14 cellular contexts compared by ENCODE assay signal in genomic region chr3:187979543-187979942, GRCh38.
A peak's percentile ranks its signal among the peaks of the same experiment; 100 is the strongest.
DNase-seq lines count a peak whose midpoint lies in the region; ATAC-seq and TF ChIP-seq lines count a peak whose summit lies in the region.
"Had no signal": no experiment of that assay in that cellular context is flagged by ENCODE, and none has a peak within 500 bp of the region (broad histone marks: within the 10 kb centered on the region; RNA-seq: fewer than 3 reads in every experiment).

No MANE protein-coding gene starts in this region.

- ATAC-seq in effector memory CD8-positive, alpha-beta T cell (replicated peaks), result peak; percentile 28
- ATAC-seq: activated CD4-positive, CD25-positive, alpha-beta regulatory T cell treated with anti-CD3 and anti-CD28 coated beads, Interleukin-2, amount 50 U/mL, for 24 hours; stimulated activated effector memory CD8-positive, alpha-beta T cell treated with anti-CD3 and anti-CD28 coated beads, Interleukin-12 subunit alpha, Interleukin-12 subunit beta, amount 100 ng/mL, for 72 hours had no signal

- no peaks in the 10 kb centered on the region for H3K9me3 Mint-ChIP-seq in IgD-negative memory B cell
- H3K9me3 Mint-ChIP-seq in effector memory CD8-positive, alpha-beta T cell, result no peaks in the 10 kb centered on the region

- no peak overlapping the region for H3K4me3 ChIP-seq in coronary artery

- no peaks in the 10 kb centered on the region for H3K36me3 Mint-ChIP-seq in IgD-negative memory B cell
- H3K36me3 Mint-ChIP-seq in effector memory CD8-positive, alpha-beta T cell (ENCODE audit: insufficient read depth), result no peaks in the 10 kb centered on the region
- H3K36me3 Mint-ChIP-seq: stimulated activated effector memory CD8-positive, alpha-beta T cell treated with anti-CD3 and anti-CD28 coated beads, Interleukin-12 subunit alpha, Interleukin-12 subunit beta, amount 100 ng/mL, for 72 hours had no signal

- DNase-seq in NCI-H345 (lab: John Stamatoyannopoulos, UW) (peak; percentile 12), NCI-H345 treated with DMSO at 0.1 percent for 48 hours (lab: John Stamatoyannopoulos, UW; ENCODE audit: unreplicated experiment) (no peak), T-helper 1 cell (peak in 3 of 5 donors; percentile 12 to 41 (median 38)), coronary artery (ENCODE audit: low spot score) (no peak), MV-4-11 (lab: John Stamatoyannopoulos, UW) (no peak), activated gamma-delta T cell (lab: John Stamatoyannopoulos, UW) (no peak)
- DNase-seq in effector memory CD8-positive, alpha-beta T cell, result no peak
- DNase-seq: foreskin melanocyte, mammary epithelial cell, NCI-H1048, occipital lobe had no signal

- H3K27ac ChIP-seq in coronary artery, result no peak overlapping the region

- H3K4me3 Mint-ChIP-seq in IgD-negative memory B cell, result peak overlapping the region; percentile 1 to 81 (median 40)
- peak overlapping the region in 1 of 2 donors; percentile 4 for H3K4me3 Mint-ChIP-seq in effector memory CD8-positive, alpha-beta T cell
- H3K4me3 Mint-ChIP-seq: stimulated activated effector memory CD8-positive, alpha-beta T cell treated with anti-CD3 and anti-CD28 coated beads, Interleukin-12 subunit alpha, Interleukin-12 subunit beta, amount 100 ng/mL, for 72 hours had no signal

- peaks cover 31% of the 10 kb centered on the region for H3K27me3 Mint-ChIP-seq in IgD-negative memory B cell
- H3K27me3 Mint-ChIP-seq in effector memory CD8-positive, alpha-beta T cell, result no peaks in the 10 kb centered on the region

- peak overlapping the region; percentile 55 to 89 (median 65) for H3K27ac Mint-ChIP-seq in IgD-negative memory B cell
- peak overlapping the region in 1 of 2 donors; percentile 78 for H3K27ac Mint-ChIP-seq in effector memory CD8-positive, alpha-beta T cell

- no peak for TF ChIP-seq CTCF in coronary artery (IDR thresholded peaks at IDR 0.05)

- H3K4me1 Mint-ChIP-seq in IgD-negative memory B cell, result peaks cover 35 to 50% (median 41%) of the 10 kb centered on the region in 3 donors
- H3K4me1 Mint-ChIP-seq in effector memory CD8-positive, alpha-beta T cell (ENCODE audit: low read depth in 2 of 2), result peaks cover 36% of the 10 kb centered on the region in 2 donors

Comparison
In these comparisons a context has a peak if more than half of its experiments do, and no peak if none do; other contexts are left out.
1. DNase-seq: peak in NCI-H345 (single experiment) and T-helper 1 cell (3 of 5); none in NCI-H345 treated with DMSO at 0.1 percent for 48 hours (single experiment), effector memory CD8-positive, alpha-beta T cell (0 of 3), coronary artery (single experiment), MV-4-11 (single experiment) and activated gamma-delta T cell (single experiment).